Comparison of ENCODE assay signal across 8 cellular contexts in the genomic region with DNA sequence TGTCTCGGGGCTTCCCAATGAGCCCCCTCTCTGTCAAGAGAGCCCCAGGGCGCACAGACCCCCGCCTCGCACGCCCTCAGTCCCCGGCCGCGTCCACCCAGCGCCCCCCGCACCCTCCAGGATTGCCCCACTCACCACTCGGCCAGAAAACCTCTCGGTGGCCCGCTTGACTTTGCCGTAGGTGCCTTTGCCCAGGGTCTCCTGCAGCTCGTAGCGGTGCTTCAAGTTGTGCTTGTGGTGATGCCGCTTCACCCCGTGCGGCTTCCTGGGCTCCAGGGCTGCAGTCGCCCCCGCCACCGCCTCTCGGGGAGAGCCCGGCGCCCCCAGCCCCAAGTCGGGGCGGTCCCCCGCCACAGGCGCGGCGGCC. TPM values are rescaled to one million over a fixed set of nuclear protein-coding genes. Genes with fewer than 3 reads are reported as not detected.
DNase-seq lines count a peak whose midpoint lies in the region; ATAC-seq and TF ChIP-seq lines count a peak whose summit lies in the region.

No MANE protein-coding gene starts in this region.

- no peak for TF ChIP-seq POLR2A in body of pancreas (IDR thresholded peaks at IDR 0.05)
- peak in 1 of 4 donors; percentile 28 for TF ChIP-seq POLR2A in upper lobe of left lung (IDR thresholded peaks at IDR 0.05)

- no peak for TF ChIP-seq EP300 in upper lobe of left lung (IDR thresholded peaks at IDR 0.05)

- H3K27me3 ChIP-seq in body of pancreas (no peaks in the 10 kb centered on the region), liver (ENCODE audit: control insufficient read depth in 4 of 4, insufficient read depth in 4 of 4, low read length in 3 of 4) (no peaks in the 10 kb centered on the region), upper lobe of left lung (peaks cover 0 to 16% (median 8%) of the 10 kb centered on the region in 4 donors)

- H3K9ac ChIP-seq in liver (ENCODE audit: low read depth in 1 of 2, low read length in 2 of 2): peak overlapping the region in 1 of 2 donors; percentile 29

- H3K9me3 ChIP-seq in body of pancreas (no peaks in the 10 kb centered on the region), liver (ENCODE audit: control insufficient read depth in 4 of 4, low read length in 3 of 4) (no peaks in the 10 kb centered on the region), upper lobe of left lung (no peaks in the 10 kb centered on the region)

- H3K4me3 ChIP-seq in body of pancreas: peak overlapping the region; percentile 39 to 45
- peak overlapping the region; percentile 27 to 87 (median 52) for H3K4me3 ChIP-seq in liver (ENCODE audit: low read depth in 1 of 3, low read length in 3 of 3)
- peak overlapping the region; percentile 50 to 73 (median 70) for H3K4me3 ChIP-seq in upper lobe of left lung

- H3K36me3 ChIP-seq in body of pancreas (replicated peaks in 1 of 2; ENCODE audit: insufficient read depth in 1 of 2, low read depth in 2 of 2) (no peaks in the 10 kb centered on the region), liver (ENCODE audit: control insufficient read depth in 4 of 4, insufficient read depth in 3 of 4, low read depth in 1 of 4, low read length in 3 of 4) (no peaks in the 10 kb centered on the region), upper lobe of left lung (no peaks in the 10 kb centered on the region)

- intact Hi-C loops in body of pancreas (cut with DNase I): loop anchor here (10.0 kb wide), 1 partner anchor 713 kb away; no protein-coding TSS in a partner anchor
- intact Hi-C loops in posterior vena cava (cut with DNase I): loop anchor here (2.0 to 10.0 kb wide), 5 partner anchors 183 to 719 kb away; no protein-coding TSS in a partner anchor

- 5% methylated on average over 25 to 31 of the region's 31 CpGs for WGBS in body of pancreas, 2 donors
- WGBS in liver: 2% methylated on average over 31 of the region's 31 CpGs
- 2 to 11% methylated on average over 3 to 10 of the region's 31 CpGs for WGBS in upper lobe of left lung, 2 donors

- no peak for TF ChIP-seq RAD21 in liver (IDR thresholded peaks at IDR 0.05)

- H3K4me1 ChIP-seq in body of pancreas: peaks cover 36% of the 10 kb centered on the region
- peaks cover 0 to 68% (median 55%) of the 10 kb centered on the region in 4 donors for H3K4me1 ChIP-seq in liver (ENCODE audit: control insufficient read depth in 4 of 4, insufficient read depth in 4 of 4, low read length in 3 of 4)
- H3K4me1 ChIP-seq in upper lobe of left lung: peaks cover 8 to 39% (median 23%) of the 10 kb centered on the region in 4 donors

- no peak for TF ChIP-seq CTCF in body of pancreas (IDR thresholded peaks at IDR 0.05)
- TF ChIP-seq CTCF in liver (IDR thresholded peaks at IDR 0.05; ENCODE audit: low read depth, low read length, missing input control): no peak
- TF ChIP-seq CTCF in upper lobe of left lung (IDR thresholded peaks at IDR 0.05): no peak

- ATAC-seq in body of pancreas (peak; percentile 1), upper lobe of left lung (ENCODE audit: low FRiP score in 2 of 2) (peak in 1 of 2 donors; percentile 1), GM21737 (IDR thresholded peaks at IDR 0.05; ENCODE audit: unreplicated experiment) (no peak), GM18511 (IDR thresholded peaks at IDR 0.05; ENCODE audit: unreplicated experiment) (no peak)

- DNase-seq in stimulated activated CD4-positive, alpha-beta T cell treated with anti-CD3 and anti-CD28 coated beads, Interleukin-15, amount 100 ng/mL, for 24 hours: peak; percentile 15
- no peak for DNase-seq in stimulated activated CD4-positive, alpha-beta T cell treated with anti-CD3 and anti-CD28 coated beads, Interleukin-1b, Interleukin-23, amount 100 ng/mL, for 48 hours
- DNase-seq in body of pancreas (peak in 3 of 4 donors; percentile 23 to 29 (median 24)), upper lobe of left lung (peak in 1 of 2 donors; percentile 79), posterior vena cava (ENCODE audit: low spot score) (no peak)

- H3K27ac ChIP-seq in body of pancreas (peak overlapping the region; percentile 94 to 96 (median 95)), liver (ENCODE audit: low read depth in 1 of 2, low read length in 2 of 2) (peak overlapping the region; percentile 95 to 100), upper lobe of left lung (peak overlapping the region; percentile 83 to 88 (median 88))

TF ChIP-seq in liver, 16 proteins besides CTCF, POLR2A, EP300 and RAD21:
- TF ChIP-seq RXRA (IDR thresholded peaks at IDR 0.05) (no peak), TAF1 (conservative IDR thresholded peaks at IDR 0.05) (no peak)
TF ChIP-seq in liver: peak in this region for 0.

RNA-seq across cellular contexts. Expression of gene NUAK1, which starts 0.5 kb away (rescaled TPM):
- total RNA-seq in body of pancreas (1 to 10 TPM; 5.3 to 9.1 TPM), liver (1 to 10 TPM; 3.6 to 9.3 TPM), upper lobe of left lung (10 to 100 TPM in 4 of 6 donors, 1 to 10 TPM in 2; 7.1 to 28.7 (median 10.9) TPM), posterior vena cava (10 to 100 TPM; 16.9 to 17.7 TPM)
- 1 to 10 TPM; 2.5 to 4.1 TPM for polyA plus RNA-seq in liver

Comparison
In these comparisons a context has a peak if more than half of its experiments do, and no peak if none do; other contexts are left out.
1. DNase-seq: peak in stimulated activated CD4-positive, alpha-beta T cell treated with anti-CD3 and anti-CD28 coated beads, Interleukin-15, amount 100 ng/mL, for 24 hours (single experiment) and body of pancreas (3 of 4); none in stimulated activated CD4-positive, alpha-beta T cell treated with anti-CD3 and anti-CD28 coated beads, Interleukin-1b, Interleukin-23, amount 100 ng/mL, for 48 hours (single experiment) and posterior vena cava (single experiment).
2. Peak in every context shown above with its lines, with median percentiles within 50 percentile points of each other: H3K27ac ChIP-seq and H3K4me3 ChIP-seq.